ENCODE assay signal across 9 cellular contexts in the genomic region with DNA sequence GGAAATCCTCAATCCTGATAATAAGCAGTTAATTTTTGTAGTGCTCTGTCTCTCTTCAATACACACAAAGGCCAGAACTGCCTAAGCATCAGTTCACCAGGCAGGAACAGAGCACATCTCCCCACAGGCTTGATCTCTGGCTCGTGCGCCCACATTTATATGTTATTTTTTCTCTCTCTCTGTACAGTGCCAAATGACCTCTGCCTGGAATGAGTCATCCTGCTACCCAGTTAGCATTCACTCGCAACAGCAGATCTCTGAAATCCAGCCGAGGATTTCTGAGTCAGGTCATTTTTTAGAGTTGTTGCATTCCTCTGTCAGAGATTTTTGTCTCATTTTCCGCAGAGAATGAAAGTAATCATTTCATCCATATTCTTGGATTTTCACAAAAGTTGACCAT.
DNase-seq lines count a peak whose midpoint lies in the region; ATAC-seq and TF ChIP-seq lines count a peak whose summit lies in the region.
"Had no signal": no experiment of that assay in that cellular context is flagged by ENCODE, and none has a peak within 500 bp of the region (broad histone marks: within the 10 kb centered on the region; RNA-seq: fewer than 3 reads in every experiment).

No MANE protein-coding gene starts in this region.

- H4K20me1 ChIP-seq in mammary epithelial cell (ENCODE audit: insufficient read depth, low read length), result no peaks in the 10 kb centered on the region

- no peak for ATAC-seq in HG02981 (IDR thresholded peaks at IDR 0.05; ENCODE audit: unreplicated experiment)
- ATAC-seq in GM19328 (IDR thresholded peaks at IDR 0.05; ENCODE audit: unreplicated experiment), result no peak

- DNase-seq in HT1080 (ENCODE audit: low read depth), result peak; percentile 89
- DNase-seq in mammary epithelial cell, result peak; percentile 80
- peak; percentile 58 for DNase-seq in left kidney (ENCODE audit: low read depth, low spot score)
- peak; percentile 59 to 82 for DNase-seq in tibial nerve (ENCODE audit: low spot score in 2 of 2)
- DNase-seq in NCI-H2196 (lab: John Stamatoyannopoulos, UW; ENCODE audit: unreplicated experiment), result no peak
- DNase-seq in NCI-H1694 treated with DMSO at 0.1 percent for 48 hours (lab: John Stamatoyannopoulos, UW), result no peak
- DNase-seq: NCI-H1417 had no signal

- TF ChIP-seq POLR2A in tibial nerve (IDR thresholded peaks at IDR 0.05), result no peak

- CTCF ChIA-PET in mammary epithelial cell (lab: Charles Lee; ENCODE audit: low non-redundant PET), result no interaction called here

- no peak overlapping the region for H2AFZ ChIP-seq in mammary epithelial cell (ENCODE audit: low read depth, low read length)

- no TSS peak for BruUV-seq in mammary epithelial cell (replicated peaks; lab: Mats Ljungman, UMichigan)

- WGBS in mammary epithelial cell (ENCODE audit: low coverage, missing lambda C conversion rate), result 9% methylated on average over 5 of the region's 5 CpGs
- 13 to 17% methylated on average over 5 of the region's 5 CpGs for WGBS in tibial nerve, 2 donors

- peak overlapping the region; percentile 50 for H3K4me2 ChIP-seq in mammary epithelial cell (ENCODE audit: insufficient read depth, low read depth, low read length)

- in situ Hi-C loops in mammary epithelial cell (cut with MboI; ENCODE audit: low sequenced_read_pairs in 2 of 2), result loop anchor here in 1 of 2 donors (25.0 kb wide), 1 partner anchor 211 kb away; no protein-coding TSS in a partner anchor

- no peak overlapping the region for H3K9ac ChIP-seq in mammary epithelial cell (ENCODE audit: insufficient read depth, low read length)

- TF ChIP-seq CTCF in mammary epithelial cell (conservative IDR thresholded peaks at IDR 0.05 in 1 of 2, IDR thresholded peaks at IDR 0.05 in 1 of 2; ENCODE audit: extremely low read depth in 1 of 2, insufficient read depth in 1 of 2, low read depth in 1 of 2, low read length in 2 of 2), result no peak
- TF ChIP-seq CTCF in tibial nerve (IDR thresholded peaks at IDR 0.05), result no peak

- H3K27me3 ChIP-seq in mammary epithelial cell (ENCODE audit: insufficient read depth, low read length) (no peaks in the 10 kb centered on the region), tibial nerve (no peaks in the 10 kb centered on the region)

- TF ChIP-seq EP300 in tibial nerve (IDR thresholded peaks at IDR 0.05), result peak in 1 of 2 donors; percentile 90

- intact Hi-C loops in mammary epithelial cell (cut with micrococcal nuclease), result loop anchor here (2.0 to 5.0 kb wide), 3 partner anchors 106 to 200 kb away; no protein-coding TSS in a partner anchor

- H3K4me1 ChIP-seq in mammary epithelial cell (ENCODE audit: insufficient read depth, low read length) (peaks cover 11% of the 10 kb centered on the region), tibial nerve (peaks cover 0 to 36% (median 5%) of the 10 kb centered on the region in 4 donors)

- no peak overlapping the region for H3K27ac ChIP-seq in mammary epithelial cell (ENCODE audit: insufficient read depth, low read depth, low read length)
- H3K27ac ChIP-seq in tibial nerve, result peak overlapping the region in 2 of 4 donors; percentile 61 to 63

- no peaks in the 10 kb centered on the region for H3K79me2 ChIP-seq in mammary epithelial cell (ENCODE audit: insufficient read depth, low read length)

- H3K36me3 ChIP-seq in mammary epithelial cell (ENCODE audit: insufficient read depth, low read length) (peaks cover 40% of the 10 kb centered on the region), tibial nerve (peaks cover 0 to 35% (median 0%) of the 10 kb centered on the region in 3 donors)

- dilution Hi-C loops in mammary epithelial cell (cut with HindIII; ENCODE audit: low sequenced_read_pairs), result no loop called here

- H3K9me3 ChIP-seq in mammary epithelial cell (replicated peaks; ENCODE audit: insufficient read depth, low read length) (no peaks in the 10 kb centered on the region), tibial nerve (no peaks in the 10 kb centered on the region)

- H3K4me3 ChIP-seq in mammary epithelial cell (replicated peaks in 1 of 3; ENCODE audit: insufficient read depth in 1 of 3, low read depth in 2 of 3, low read length in 3 of 3) (no peak overlapping the region), tibial nerve (no peak overlapping the region)

Comparison
In these comparisons a context has a peak if more than half of its experiments do, and no peak if none do; other contexts are left out.
1. DNase-seq: peak in HT1080 (single experiment), mammary epithelial cell (single experiment), left kidney (single experiment) and tibial nerve (2 of 2); none in NCI-H2196 (single experiment) and NCI-H1694 treated with DMSO at 0.1 percent for 48 hours (single experiment).